Comparison of ENCODE assay signal across 1 cellular context in genomic region chr7:150367187-150367510, GRCh38.
TF ChIP-seq lines count a peak whose summit lies in the region.

No MANE protein-coding gene starts in this region.

TF ChIP-seq in A549, 52 proteins besides CTCF, POLR2A, EP300 and RAD21 (continued from another document):
- TF ChIP-seq PBX3 (IDR thresholded peaks at IDR 0.05) = no peak
